In the genomic region with DNA sequence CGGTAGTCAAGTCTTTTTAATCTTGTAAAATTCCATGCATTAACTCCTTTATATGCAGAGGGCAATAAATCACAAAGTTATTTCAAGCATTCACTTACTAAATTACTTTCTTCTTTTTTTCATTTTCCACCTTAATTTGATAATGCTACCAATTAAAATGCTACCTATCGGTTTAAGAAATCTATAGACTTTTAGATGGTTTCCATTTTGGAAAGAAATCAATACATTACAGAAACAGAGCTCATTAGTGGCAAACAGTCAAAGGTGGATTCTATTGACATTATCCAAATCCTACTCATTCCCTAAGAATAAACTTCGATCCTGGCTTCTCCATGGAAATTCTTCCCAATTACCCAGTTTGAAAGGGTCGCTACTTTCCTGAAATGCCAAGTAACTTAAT, we compare ENCODE assay signal across 20 cellular contexts.
DNase-seq lines count a peak whose midpoint lies in the region; ATAC-seq and TF ChIP-seq lines count a peak whose summit lies in the region.
"Had no signal": no experiment of that assay in that cellular context is flagged by ENCODE, and none has a peak within 500 bp of the region (broad histone marks: within the 10 kb centered on the region; RNA-seq: fewer than 3 reads in every experiment).

No MANE protein-coding gene starts in this region.

- ATAC-seq in CD8-positive, alpha-beta T cell: no peak
- ATAC-seq: A549, GM12878 had no signal

- H3K4me1 ChIP-seq in left ventricle myocardium inferior: peaks cover 21% of the 10 kb centered on the region
- no peaks in the 10 kb centered on the region for H3K4me1 ChIP-seq in CD8-positive, alpha-beta T cell (ENCODE audit: insufficient read depth, low read length)

- H3K4me3 ChIP-seq in left ventricle myocardium inferior: no peak overlapping the region
- H3K4me3 ChIP-seq in CD8-positive, alpha-beta T cell (ENCODE audit: low read depth, low read length): no peak overlapping the region
- H3K4me3 ChIP-seq: A549; BLaER1 treated with 17β-estradiol and CSF1 and Interleukin-3, amounts not matched to agents 10 nM and 100 nM; GM12878 had no signal

- no peaks in the 10 kb centered on the region for H3K27me3 ChIP-seq in left ventricle myocardium inferior (ENCODE audit: low read depth)
- H3K27me3 ChIP-seq in CD8-positive, alpha-beta T cell (ENCODE audit: insufficient read depth, low read length): no peaks in the 10 kb centered on the region
- H3K27me3 ChIP-seq: BLaER1 treated with 17β-estradiol and CSF1 and Interleukin-3, amounts not matched to agents 10 nM and 100 nM had no signal

- H3K4me1 Mint-ChIP-seq in mesothelial cell of epicardium: peaks cover 33% of the 10 kb centered on the region
- H3K4me1 Mint-ChIP-seq in CD8-positive, alpha-beta T cell (ENCODE audit: low read depth): no peaks in the 10 kb centered on the region
- H3K4me1 Mint-ChIP-seq: CD8-positive, alpha-beta memory T cell had no signal

- intact Hi-C loops in left ventricle myocardium inferior (cut with micrococcal nuclease): no loop called here
- intact Hi-C loops in cardiac septum (cut with DNase I): loop anchor here (5.0 kb wide), 1 partner anchor 80 kb away; no protein-coding TSS in a partner anchor
- intact Hi-C loops in CD8-positive, alpha-beta T cell (cut with DNase I, micrococcal nuclease): no loop called here

- POLR2A ChIA-PET in CD8-positive, alpha-beta T cell (lab: Charles Lee): no interaction called here

- DNase-seq in left ventricle myocardium inferior: no peak
- DNase-seq in cardiac septum (ENCODE audit: low spot score): no peak
- DNase-seq in mesothelial cell of epicardium (ENCODE audit: low spot score in 2 of 2, unreplicated experiment in 2 of 2): no peak
- DNase-seq in CD8-positive, alpha-beta T cell: no peak
- no peak for DNase-seq in substantia nigra (lab: John Stamatoyannopoulos, UW)
- DNase-seq: AML-193; CD4-positive, alpha-beta T cell; CD8-positive, alpha-beta memory T cell; COR-L47; DMS 273 treated with DMSO at 0.1 percent for 48 hours; DMS153; DMS53; DMS79; DND-41; EL; GDM1 had no signal

- H3K27ac Mint-ChIP-seq in mesothelial cell of epicardium: peak overlapping the region; percentile 53
- no peak overlapping the region for H3K27ac Mint-ChIP-seq in CD8-positive, alpha-beta T cell
- H3K27ac Mint-ChIP-seq: B cell; CD4-positive, alpha-beta T cell had no signal

- no peaks in the 10 kb centered on the region for H3K27me3 Mint-ChIP-seq in mesothelial cell of epicardium (ENCODE audit: low read depth)
- peaks cover 8% of the 10 kb centered on the region for H3K27me3 Mint-ChIP-seq in CD8-positive, alpha-beta T cell (ENCODE audit: low read depth)
- H3K27me3 Mint-ChIP-seq: CD4-positive, alpha-beta T cell had no signal

- H3K36me3 ChIP-seq in left ventricle myocardium inferior: no peaks in the 10 kb centered on the region
- no peaks in the 10 kb centered on the region for H3K36me3 ChIP-seq in CD8-positive, alpha-beta T cell (ENCODE audit: insufficient read depth, low read length)
- H3K36me3 ChIP-seq: BLaER1 treated with 17β-estradiol and CSF1 and Interleukin-3, amounts not matched to agents 10 nM and 100 nM had no signal

- no peak for TF ChIP-seq CTCF in left ventricle myocardium inferior (IDR thresholded peaks at IDR 0.05; ENCODE audit: borderline replicate concordance)
- no peak for TF ChIP-seq CTCF in mesothelial cell of epicardium (IDR thresholded peaks at IDR 0.05; ENCODE audit: unreplicated experiment)
- no peak for TF ChIP-seq CTCF in CD8-positive, alpha-beta T cell (IDR thresholded peaks at IDR 0.05)

- H3K27ac ChIP-seq in left ventricle myocardium inferior (replicated peaks): peak overlapping the region; percentile 41
- no peak overlapping the region for H3K27ac ChIP-seq in CD8-positive, alpha-beta T cell (ENCODE audit: low read depth, low read length)
- H3K27ac ChIP-seq in substantia nigra (ENCODE audit: low read depth, low read length, poor library complexity, severe bottlenecking): no peak overlapping the region
- H3K27ac ChIP-seq: A549; BLaER1 treated with 17β-estradiol and CSF1 and Interleukin-3, amounts not matched to agents 10 nM and 100 nM had no signal

- no peaks in the 10 kb centered on the region for H3K9me3 Mint-ChIP-seq in mesothelial cell of epicardium
- no peaks in the 10 kb centered on the region for H3K9me3 Mint-ChIP-seq in CD8-positive, alpha-beta T cell
- H3K9me3 Mint-ChIP-seq: CD4-positive, alpha-beta T cell; CD8-positive, alpha-beta memory T cell had no signal

- H3K36me3 Mint-ChIP-seq in mesothelial cell of epicardium: no peaks in the 10 kb centered on the region
- no peaks in the 10 kb centered on the region for H3K36me3 Mint-ChIP-seq in CD8-positive, alpha-beta T cell
- H3K36me3 Mint-ChIP-seq: CD8-positive, alpha-beta memory T cell had no signal

- H3K4me3 Mint-ChIP-seq in mesothelial cell of epicardium: no peak overlapping the region
- H3K4me3 Mint-ChIP-seq in CD8-positive, alpha-beta T cell: no peak overlapping the region
- H3K4me3 Mint-ChIP-seq: B cell; CD4-positive, alpha-beta T cell; CD8-positive, alpha-beta memory T cell had no signal

- no peaks in the 10 kb centered on the region for H3K9me3 ChIP-seq in left ventricle myocardium inferior (replicated peaks)
- no peaks in the 10 kb centered on the region for H3K9me3 ChIP-seq in CD8-positive, alpha-beta T cell (ENCODE audit: low read length)
- H3K9me3 ChIP-seq: A549; BLaER1 treated with 17β-estradiol and CSF1 and Interleukin-3, amounts not matched to agents 10 nM and 100 nM had no signal

- CTCF ChIA-PET in CD8-positive, alpha-beta T cell (lab: Charles Lee): no interaction called here
